1 cellular context compared by ENCODE assay signal in the genomic region with DNA sequence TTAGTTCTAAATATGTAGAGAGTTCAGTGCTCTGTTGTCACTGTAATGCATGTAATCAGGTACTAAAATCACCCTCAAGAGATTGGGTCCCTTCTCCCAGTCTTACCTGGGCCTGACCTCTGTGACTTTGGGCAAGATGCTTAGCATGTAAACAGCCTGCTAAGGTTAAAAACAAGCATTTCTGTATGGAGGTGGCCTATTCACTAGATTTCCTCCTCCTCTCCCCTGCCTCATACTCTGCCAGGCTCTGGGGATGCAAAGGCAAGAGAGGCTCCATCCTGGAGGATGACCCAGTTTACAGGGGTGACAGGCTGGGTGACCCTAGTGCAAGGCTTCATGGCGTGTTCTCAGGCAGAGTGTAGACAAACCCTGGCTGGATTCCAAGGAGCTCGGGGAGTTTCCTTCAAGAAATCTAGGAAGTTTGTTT.
TF ChIP-seq lines count a peak whose summit lies in the region.

No MANE protein-coding gene starts in this region.

TF ChIP-seq in K562, 482 proteins besides CTCF, POLR2A, EP300 and RAD21 (continued from another document):
- TF ChIP-seq, protein P1, sequence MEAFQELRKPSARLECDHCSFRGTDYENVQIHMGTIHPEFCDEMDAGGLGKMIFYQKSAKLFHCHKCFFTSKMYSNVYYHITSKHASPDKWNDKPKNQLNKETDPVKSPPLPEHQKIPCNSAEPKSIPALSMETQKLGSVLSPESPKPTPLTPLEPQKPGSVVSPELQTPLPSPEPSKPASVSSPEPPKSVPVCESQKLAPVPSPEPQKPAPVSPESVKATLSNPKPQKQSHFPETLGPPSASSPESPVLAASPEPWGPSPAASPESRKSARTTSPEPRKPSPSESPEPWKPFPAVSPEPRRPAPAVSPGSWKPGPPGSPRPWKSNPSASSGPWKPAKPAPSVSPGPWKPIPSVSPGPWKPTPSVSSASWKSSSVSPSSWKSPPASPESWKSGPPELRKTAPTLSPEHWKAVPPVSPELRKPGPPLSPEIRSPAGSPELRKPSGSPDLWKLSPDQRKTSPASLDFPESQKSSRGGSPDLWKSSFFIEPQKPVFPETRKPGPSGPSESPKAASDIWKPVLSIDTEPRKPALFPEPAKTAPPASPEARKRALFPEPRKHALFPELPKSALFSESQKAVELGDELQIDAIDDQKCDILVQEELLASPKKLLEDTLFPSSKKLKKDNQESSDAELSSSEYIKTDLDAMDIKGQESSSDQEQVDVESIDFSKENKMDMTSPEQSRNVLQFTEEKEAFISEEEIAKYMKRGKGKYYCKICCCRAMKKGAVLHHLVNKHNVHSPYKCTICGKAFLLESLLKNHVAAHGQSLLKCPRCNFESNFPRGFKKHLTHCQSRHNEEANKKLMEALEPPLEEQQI (IDR thresholded peaks at IDR 0.05) = no peak
- TF ChIP-seq KDM5B (IDR thresholded peaks at IDR 0.05; ENCODE audit: insufficient replicate concordance, low read depth, low read length) = no peak
- TF ChIP-seq, protein P2, sequence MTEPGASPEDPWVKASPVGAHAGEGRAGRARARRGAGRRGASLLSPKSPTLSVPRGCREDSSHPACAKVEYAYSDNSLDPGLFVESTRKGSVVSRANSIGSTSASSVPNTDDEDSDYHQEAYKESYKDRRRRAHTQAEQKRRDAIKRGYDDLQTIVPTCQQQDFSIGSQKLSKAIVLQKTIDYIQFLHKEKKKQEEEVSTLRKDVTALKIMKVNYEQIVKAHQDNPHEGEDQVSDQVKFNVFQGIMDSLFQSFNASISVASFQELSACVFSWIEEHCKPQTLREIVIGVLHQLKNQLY (CRISPR knock-in tag; conservative IDR thresholded peaks at IDR 0.05) = no peak
- TF ChIP-seq, protein P3, sequence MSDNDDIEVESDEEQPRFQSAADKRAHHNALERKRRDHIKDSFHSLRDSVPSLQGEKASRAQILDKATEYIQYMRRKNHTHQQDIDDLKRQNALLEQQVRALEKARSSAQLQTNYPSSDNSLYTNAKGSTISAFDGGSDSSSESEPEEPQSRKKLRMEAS (CRISPR knock-in tag; IDR thresholded peaks at IDR 0.05) = no peak
- TF ChIP-seq, protein P4, sequence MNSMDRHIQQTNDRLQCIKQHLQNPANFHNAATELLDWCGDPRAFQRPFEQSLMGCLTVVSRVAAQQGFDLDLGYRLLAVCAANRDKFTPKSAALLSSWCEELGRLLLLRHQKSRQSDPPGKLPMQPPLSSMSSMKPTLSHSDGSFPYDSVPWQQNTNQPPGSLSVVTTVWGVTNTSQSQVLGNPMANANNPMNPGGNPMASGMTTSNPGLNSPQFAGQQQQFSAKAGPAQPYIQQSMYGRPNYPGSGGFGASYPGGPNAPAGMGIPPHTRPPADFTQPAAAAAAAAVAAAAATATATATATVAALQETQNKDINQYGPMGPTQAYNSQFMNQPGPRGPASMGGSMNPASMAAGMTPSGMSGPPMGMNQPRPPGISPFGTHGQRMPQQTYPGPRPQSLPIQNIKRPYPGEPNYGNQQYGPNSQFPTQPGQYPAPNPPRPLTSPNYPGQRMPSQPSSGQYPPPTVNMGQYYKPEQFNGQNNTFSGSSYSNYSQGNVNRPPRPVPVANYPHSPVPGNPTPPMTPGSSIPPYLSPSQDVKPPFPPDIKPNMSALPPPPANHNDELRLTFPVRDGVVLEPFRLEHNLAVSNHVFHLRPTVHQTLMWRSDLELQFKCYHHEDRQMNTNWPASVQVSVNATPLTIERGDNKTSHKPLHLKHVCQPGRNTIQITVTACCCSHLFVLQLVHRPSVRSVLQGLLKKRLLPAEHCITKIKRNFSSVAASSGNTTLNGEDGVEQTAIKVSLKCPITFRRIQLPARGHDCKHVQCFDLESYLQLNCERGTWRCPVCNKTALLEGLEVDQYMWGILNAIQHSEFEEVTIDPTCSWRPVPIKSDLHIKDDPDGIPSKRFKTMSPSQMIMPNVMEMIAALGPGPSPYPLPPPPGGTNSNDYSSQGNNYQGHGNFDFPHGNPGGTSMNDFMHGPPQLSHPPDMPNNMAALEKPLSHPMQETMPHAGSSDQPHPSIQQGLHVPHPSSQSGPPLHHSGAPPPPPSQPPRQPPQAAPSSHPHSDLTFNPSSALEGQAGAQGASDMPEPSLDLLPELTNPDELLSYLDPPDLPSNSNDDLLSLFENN (IDR thresholded peaks at IDR 0.05; ENCODE audit: low read depth in 2 of 2, low read length in 2 of 2) = no peak
- TF ChIP-seq CBX5 (IDR thresholded peaks at IDR 0.05; ENCODE audit: borderline replicate concordance, low read depth) = no peak
- TF ChIP-seq TBP (optimal IDR thresholded peaks at IDR 0.05; ENCODE audit: low read depth, low read length) = no peak
- TF ChIP-seq GATA2 (CRISPR knock-in tag; IDR thresholded peaks at IDR 0.05) = no peak
- TF ChIP-seq, protein P5, sequence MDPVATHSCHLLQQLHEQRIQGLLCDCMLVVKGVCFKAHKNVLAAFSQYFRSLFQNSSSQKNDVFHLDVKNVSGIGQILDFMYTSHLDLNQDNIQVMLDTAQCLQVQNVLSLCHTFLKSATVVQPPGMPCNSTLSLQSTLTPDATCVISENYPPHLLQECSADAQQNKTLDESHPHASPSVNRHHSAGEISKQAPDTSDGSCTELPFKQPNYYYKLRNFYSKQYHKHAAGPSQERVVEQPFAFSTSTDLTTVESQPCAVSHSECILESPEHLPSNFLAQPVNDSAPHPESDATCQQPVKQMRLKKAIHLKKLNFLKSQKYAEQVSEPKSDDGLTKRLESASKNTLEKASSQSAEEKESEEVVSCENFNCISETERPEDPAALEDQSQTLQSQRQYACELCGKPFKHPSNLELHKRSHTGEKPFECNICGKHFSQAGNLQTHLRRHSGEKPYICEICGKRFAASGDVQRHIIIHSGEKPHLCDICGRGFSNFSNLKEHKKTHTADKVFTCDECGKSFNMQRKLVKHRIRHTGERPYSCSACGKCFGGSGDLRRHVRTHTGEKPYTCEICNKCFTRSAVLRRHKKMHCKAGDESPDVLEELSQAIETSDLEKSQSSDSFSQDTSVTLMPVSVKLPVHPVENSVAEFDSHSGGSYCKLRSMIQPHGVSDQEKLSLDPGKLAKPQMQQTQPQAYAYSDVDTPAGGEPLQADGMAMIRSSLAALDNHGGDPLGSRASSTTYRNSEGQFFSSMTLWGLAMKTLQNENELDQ (CRISPR knock-in tag; IDR thresholded peaks at IDR 0.05; ENCODE audit: borderline replicate concordance) = no peak
- no peak for TF ChIP-seq HDGF (IDR thresholded peaks at IDR 0.05)
- TF ChIP-seq GABPA (tag; conservative IDR thresholded peaks at IDR 0.05; ENCODE audit: low read depth) = no peak
- no peak for TF ChIP-seq ZNF507 (tag; conservative IDR thresholded peaks at IDR 0.05)
- TF ChIP-seq SMAD4 (CRISPR knock-in tag; conservative IDR thresholded peaks at IDR 0.05) = 0 out of 2 replicates have a peak, but pooled peaks have one; percentile 4
- TF ChIP-seq ZNF232 (CRISPR knock-in tag; IDR thresholded peaks at IDR 0.05) = no peak
- TF ChIP-seq ZNF431 (CRISPR knock-in tag; IDR thresholded peaks at IDR 0.05) = no peak
- TF ChIP-seq, protein P6, sequence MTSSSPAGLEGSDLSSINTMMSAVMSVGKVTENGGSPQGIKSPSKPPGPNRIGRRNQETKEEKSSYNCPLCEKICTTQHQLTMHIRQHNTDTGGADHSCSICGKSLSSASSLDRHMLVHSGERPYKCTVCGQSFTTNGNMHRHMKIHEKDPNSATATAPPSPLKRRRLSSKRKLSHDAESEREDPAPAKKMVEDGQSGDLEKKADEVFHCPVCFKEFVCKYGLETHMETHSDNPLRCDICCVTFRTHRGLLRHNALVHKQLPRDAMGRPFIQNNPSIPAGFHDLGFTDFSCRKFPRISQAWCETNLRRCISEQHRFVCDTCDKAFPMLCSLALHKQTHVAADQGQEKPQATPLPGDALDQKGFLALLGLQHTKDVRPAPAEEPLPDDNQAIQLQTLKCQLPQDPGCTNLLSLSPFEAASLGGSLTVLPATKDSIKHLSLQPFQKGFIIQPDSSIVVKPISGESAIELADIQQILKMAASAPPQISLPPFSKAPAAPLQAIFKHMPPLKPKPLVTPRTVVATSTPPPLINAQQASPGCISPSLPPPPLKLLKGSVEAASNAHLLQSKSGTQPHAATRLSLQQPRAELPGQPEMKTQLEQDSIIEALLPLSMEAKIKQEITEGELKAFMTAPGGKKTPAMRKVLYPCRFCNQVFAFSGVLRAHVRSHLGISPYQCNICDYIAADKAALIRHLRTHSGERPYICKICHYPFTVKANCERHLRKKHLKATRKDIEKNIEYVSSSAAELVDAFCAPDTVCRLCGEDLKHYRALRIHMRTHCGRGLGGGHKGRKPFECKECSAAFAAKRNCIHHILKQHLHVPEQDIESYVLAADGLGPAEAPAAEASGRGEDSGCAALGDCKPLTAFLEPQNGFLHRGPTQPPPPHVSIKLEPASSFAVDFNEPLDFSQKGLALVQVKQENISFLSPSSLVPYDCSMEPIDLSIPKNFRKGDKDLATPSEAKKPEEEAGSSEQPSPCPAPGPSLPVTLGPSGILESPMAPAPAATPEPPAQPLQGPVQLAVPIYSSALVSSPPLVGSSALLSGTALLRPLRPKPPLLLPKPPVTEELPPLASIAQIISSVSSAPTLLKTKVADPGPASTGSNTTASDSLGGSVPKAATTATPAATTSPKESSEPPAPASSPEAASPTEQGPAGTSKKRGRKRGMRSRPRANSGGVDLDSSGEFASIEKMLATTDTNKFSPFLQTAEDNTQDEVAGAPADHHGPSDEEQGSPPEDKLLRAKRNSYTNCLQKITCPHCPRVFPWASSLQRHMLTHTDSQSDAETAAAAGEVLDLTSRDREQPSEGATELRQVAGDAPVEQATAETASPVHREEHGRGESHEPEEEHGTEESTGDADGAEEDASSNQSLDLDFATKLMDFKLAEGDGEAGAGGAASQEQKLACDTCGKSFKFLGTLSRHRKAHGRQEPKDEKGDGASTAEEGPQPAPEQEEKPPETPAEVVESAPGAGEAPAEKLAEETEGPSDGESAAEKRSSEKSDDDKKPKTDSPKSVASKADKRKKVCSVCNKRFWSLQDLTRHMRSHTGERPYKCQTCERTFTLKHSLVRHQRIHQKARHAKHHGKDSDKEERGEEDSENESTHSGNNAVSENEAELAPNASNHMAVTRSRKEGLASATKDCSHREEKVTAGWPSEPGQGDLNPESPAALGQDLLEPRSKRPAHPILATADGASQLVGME (CRISPR knock-in tag; IDR thresholded peaks at IDR 0.05) = peak; percentile 35
- TF ChIP-seq DMBX1 (CRISPR knock-in tag; IDR thresholded peaks at IDR 0.05; ENCODE audit: borderline replicate concordance) = peak; percentile 27; the same call in 1 of the 2 replicates
- TF ChIP-seq, protein P7, sequence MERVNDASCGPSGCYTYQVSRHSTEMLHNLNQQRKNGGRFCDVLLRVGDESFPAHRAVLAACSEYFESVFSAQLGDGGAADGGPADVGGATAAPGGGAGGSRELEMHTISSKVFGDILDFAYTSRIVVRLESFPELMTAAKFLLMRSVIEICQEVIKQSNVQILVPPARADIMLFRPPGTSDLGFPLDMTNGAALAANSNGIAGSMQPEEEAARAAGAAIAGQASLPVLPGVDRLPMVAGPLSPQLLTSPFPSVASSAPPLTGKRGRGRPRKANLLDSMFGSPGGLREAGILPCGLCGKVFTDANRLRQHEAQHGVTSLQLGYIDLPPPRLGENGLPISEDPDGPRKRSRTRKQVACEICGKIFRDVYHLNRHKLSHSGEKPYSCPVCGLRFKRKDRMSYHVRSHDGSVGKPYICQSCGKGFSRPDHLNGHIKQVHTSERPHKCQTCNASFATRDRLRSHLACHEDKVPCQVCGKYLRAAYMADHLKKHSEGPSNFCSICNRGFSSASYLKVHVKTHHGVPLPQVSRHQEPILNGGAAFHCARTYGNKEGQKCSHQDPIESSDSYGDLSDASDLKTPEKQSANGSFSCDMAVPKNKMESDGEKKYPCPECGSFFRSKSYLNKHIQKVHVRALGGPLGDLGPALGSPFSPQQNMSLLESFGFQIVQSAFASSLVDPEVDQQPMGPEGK (CRISPR knock-in tag; IDR thresholded peaks at IDR 0.05; ENCODE audit: borderline replicate concordance) = no peak
